In genomic region chr5:133825631-133826289, GRCh38 we compare ENCODE assay signal across 9 cellular contexts.
A peak's percentile ranks its signal among the peaks of the same experiment; 100 is the strongest.
DNase-seq lines count a peak whose midpoint lies in the region; ATAC-seq, FAIRE-seq and TF ChIP-seq lines count a peak whose summit lies in the region.
"Had no signal": no experiment of that assay in that cellular context is flagged by ENCODE, and none has a peak within 500 bp of the region (broad histone marks: within the 10 kb centered on the region; RNA-seq: fewer than 3 reads in every experiment).

No MANE protein-coding gene starts in this region.

- no peak for FAIRE-seq in urothelium cell line (lab: Jason Lieb, UNC)
- FAIRE-seq: keratinocyte had no signal

- H3K36me3 ChIP-seq in GM06990 (ENCODE audit: control insufficient read depth, insufficient read depth, low read length) = no peaks in the 10 kb centered on the region

- TF ChIP-seq CTCF in GM06990 (IDR thresholded peaks at IDR 0.05; ENCODE audit: insufficient read depth, low read length, poor library complexity, severe bottlenecking) = no peak

- intact Hi-C loops in left ventricle myocardium superior (cut with micrococcal nuclease) = no loop called here

- peak; percentile 66 for DNase-seq in GM06990 (ENCODE audit: extremely low read depth, insufficient read length)
- peak; percentile 95 for DNase-seq in NCI-H2171 treated with DMSO at 0.1 percent for 48 hours (lab: John Stamatoyannopoulos, UW)
- DNase-seq in left ventricle myocardium superior = peak; percentile 52
- no peak for DNase-seq in COR-L47 (lab: John Stamatoyannopoulos, UW)
- DNase-seq in medulla oblongata (ENCODE audit: extremely low spot score) = no peak
- DNase-seq in urothelium cell line (ENCODE audit: low spot score) = no peak
- DNase-seq in GM19240 (ENCODE audit: insufficient read length, low spot score) = no peak

- ATAC-seq in GM19467 (IDR thresholded peaks at IDR 0.05; ENCODE audit: unreplicated experiment) (peak; percentile 38), left ventricle myocardium superior (peak; percentile 58)

- no peak overlapping the region for H3K4me3 ChIP-seq in GM06990 (replicated peaks; ENCODE audit: low read depth, low read length)

- no peaks in the 10 kb centered on the region for H3K27me3 ChIP-seq in GM06990 (replicated peaks; ENCODE audit: control insufficient read depth, insufficient read depth, low read length)

Comparison
In these comparisons a context has a peak if more than half of its experiments do, and no peak if none do; other contexts are left out.
1. DNase-seq: peak in GM06990 (single experiment), NCI-H2171 treated with DMSO at 0.1 percent for 48 hours (single experiment) and left ventricle myocardium superior (single experiment); none in COR-L47 (single experiment), medulla oblongata (single experiment), urothelium cell line (single experiment) and GM19240 (single experiment).